Comparison of ENCODE assay signal across 19 cellular contexts in the genomic region with DNA sequence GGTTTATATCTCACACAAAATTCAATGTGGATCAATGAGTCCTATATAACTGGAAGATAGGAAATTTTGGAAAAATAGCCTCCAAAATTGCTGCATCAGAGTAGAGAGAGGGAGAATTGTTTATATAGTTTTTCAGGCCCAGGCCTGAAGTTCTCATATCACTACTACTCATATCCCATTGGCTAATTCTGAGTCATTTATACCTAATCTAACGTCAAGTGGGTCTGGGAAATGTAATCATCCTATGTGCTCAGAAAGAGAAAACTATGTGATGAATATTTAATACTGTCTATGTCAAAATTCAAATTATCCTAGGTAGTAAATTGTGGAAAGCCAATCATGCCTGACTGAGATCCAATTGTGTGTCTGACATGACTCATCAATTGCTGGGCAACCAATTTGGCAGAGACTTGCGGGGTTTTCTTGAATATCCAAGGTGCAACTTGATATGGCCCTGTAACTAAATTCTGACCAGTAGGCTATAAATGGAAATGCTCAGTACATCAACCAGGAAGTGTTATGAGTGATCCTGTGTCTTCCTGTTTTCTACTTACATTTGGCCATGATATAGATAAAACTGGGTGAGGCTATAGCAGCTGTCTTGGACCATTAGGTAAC.
A peak's percentile ranks its signal among the peaks of the same experiment; 100 is the strongest.
DNase-seq lines count a peak whose midpoint lies in the region; ATAC-seq and TF ChIP-seq lines count a peak whose summit lies in the region.
"Had no signal": no experiment of that assay in that cellular context is flagged by ENCODE, and none has a peak within 500 bp of the region (broad histone marks: within the 10 kb centered on the region; RNA-seq: fewer than 3 reads in every experiment).

No MANE protein-coding gene starts in this region.

- in situ Hi-C loops in astrocyte of the cerebellum (cut with HindIII; ENCODE audit: low sequenced_read_pairs): no loop called here

- ATAC-seq in HG03432 (IDR thresholded peaks at IDR 0.05; ENCODE audit: unreplicated experiment): peak; percentile 68
- ATAC-seq in GM21786 (IDR thresholded peaks at IDR 0.05; ENCODE audit: unreplicated experiment): no peak
- ATAC-seq: activated T-helper 17 cell treated with anti-CD3 and anti-CD28 coated beads, Interleukin-2, amount 50 U/mL, for 72 hours; heart left ventricle; right lobe of liver; WTC11 had no signal

- TF ChIP-seq CTCF in astrocyte of the cerebellum (IDR thresholded peaks at IDR 0.05; ENCODE audit: low read depth, low read length, missing control alignments): no peak

- no peak overlapping the region for H3K4me3 ChIP-seq in astrocyte of the cerebellum (ENCODE audit: low read depth, low read length)
- H3K4me3 ChIP-seq: BLaER1 treated with 17β-estradiol and CSF1 and Interleukin-3, amounts not matched to agents 10 nM and 100 nM; heart left ventricle; right lobe of liver; thoracic aorta had no signal

- DNase-seq in NCI-H226 (peak; percentile 72), astrocyte of the cerebellum (ENCODE audit: low read depth) (peak; percentile 46), mucosa of gallbladder (ENCODE audit: low spot score) (peak; percentile 16), NCI-H1694 (lab: John Stamatoyannopoulos, UW) (no peak), SHP77 treated with DMSO at 0.1 percent for 48 hours (lab: John Stamatoyannopoulos, UW) (no peak)
- DNase-seq in central memory CD4-positive, alpha-beta T cell: no peak
- DNase-seq: activated CD8-positive, alpha-beta memory T cell treated with anti-CD3 and anti-CD28 coated beads for 24 hours; amniotic stem cell; heart left ventricle; midbrain; nucleus accumbens; right lobe of liver; stimulated activated CD8-positive, alpha-beta memory T cell treated with anti-CD3 and anti-CD28 coated beads, Interleukin-4, amount 100 ng/mL, for 48 hours had no signal

Comparison
In these comparisons a context has a peak if more than half of its experiments do, and no peak if none do; other contexts are left out.
1. DNase-seq: peak in NCI-H226 (single experiment), astrocyte of the cerebellum (single experiment) and mucosa of gallbladder (single experiment); none in NCI-H1694 (single experiment), central memory CD4-positive, alpha-beta T cell (single experiment) and SHP77 treated with DMSO at 0.1 percent for 48 hours (single experiment).